In genomic region chr2:95015261-95015918, GRCh38 we compare ENCODE assay signal across 21 cellular contexts. TPM values are rescaled to one million over a fixed set of nuclear protein-coding genes. Genes with fewer than 3 reads are reported as not detected.
DNase-seq lines count a peak whose midpoint lies in the region; ATAC-seq, FAIRE-seq and TF ChIP-seq lines count a peak whose summit lies in the region.
"Had no signal": no experiment of that assay in that cellular context is flagged by ENCODE, and none has a peak within 500 bp of the region (broad histone marks: within the 10 kb centered on the region; RNA-seq: fewer than 3 reads in every experiment).

No MANE protein-coding gene starts in this region.

- no peak overlapping the region for H3K4me3 Mint-ChIP-seq in activated CD4-positive, alpha-beta T cell treated with anti-CD3 and anti-CD28 coated beads for 36 hours
- no peak overlapping the region for H3K4me3 Mint-ChIP-seq in progenitor cell of endocrine pancreas (ENCODE audit: low read depth)
- H3K4me3 Mint-ChIP-seq: CD4-positive, alpha-beta memory T cell had no signal

- no peaks in the 10 kb centered on the region for H3K36me3 Mint-ChIP-seq in activated CD4-positive, alpha-beta T cell treated with anti-CD3 and anti-CD28 coated beads for 36 hours (ENCODE audit: low read depth)
- H3K36me3 Mint-ChIP-seq in progenitor cell of endocrine pancreas (ENCODE audit: insufficient read depth): no peaks in the 10 kb centered on the region
- H3K36me3 Mint-ChIP-seq: CD4-positive, alpha-beta memory T cell had no signal

- whole genome bisulfite sequencing in heart right ventricle, 2 donors: 82 to 86% methylated on average over 15 of the region's 15 CpGs

- no peaks in the 10 kb centered on the region for H3K9me3 ChIP-seq in heart right ventricle
- H3K9me3 ChIP-seq: BE2C had no signal

- peak; percentile 71 for ATAC-seq in activated CD4-positive, alpha-beta T cell treated with anti-CD3 and anti-CD28 coated beads for 36 hours
- ATAC-seq in heart right ventricle: no peak

- no peaks in the 10 kb centered on the region for H3K4me1 ChIP-seq in heart right ventricle
- H3K4me1 ChIP-seq: BE2C had no signal

- POLR2A ChIA-PET in activated CD4-positive, alpha-beta T cell treated with anti-CD3 and anti-CD28 coated beads for 36 hours (lab: Charles Lee): interaction anchor here (0.8 kb wide), 1 partner anchor 11 kb away, joined by 3 read pairs; no protein-coding TSS in a partner anchor

- no peak overlapping the region for H3K4me3 ChIP-seq in heart right ventricle

- no peaks in the 10 kb centered on the region for H3K9me3 Mint-ChIP-seq in activated CD4-positive, alpha-beta T cell treated with anti-CD3 and anti-CD28 coated beads for 36 hours (ENCODE audit: low read depth)
- H3K9me3 Mint-ChIP-seq in progenitor cell of endocrine pancreas (ENCODE audit: low read depth): no peaks in the 10 kb centered on the region

- CTCF ChIA-PET in activated CD4-positive, alpha-beta T cell treated with anti-CD3 and anti-CD28 coated beads for 36 hours (lab: Charles Lee): interaction anchor here (1.0 to 2.9 kb wide), 4 partner anchors 8 to 100 kb away, joined by 3 to 17 read pairs (median 7); no protein-coding TSS in a partner anchor

- H3K4me1 Mint-ChIP-seq in activated CD4-positive, alpha-beta T cell treated with anti-CD3 and anti-CD28 coated beads for 36 hours: peaks cover 3% of the 10 kb centered on the region
- peaks cover 6% of the 10 kb centered on the region for H3K4me1 Mint-ChIP-seq in progenitor cell of endocrine pancreas (ENCODE audit: low read depth)

- peak overlapping the region; percentile 40 for H3K27ac Mint-ChIP-seq in activated CD4-positive, alpha-beta T cell treated with anti-CD3 and anti-CD28 coated beads for 36 hours
- H3K27ac Mint-ChIP-seq in progenitor cell of endocrine pancreas: peak overlapping the region; percentile 47
- H3K27ac Mint-ChIP-seq: CD4-positive, alpha-beta memory T cell had no signal

- TF ChIP-seq CTCF in progenitor cell of endocrine pancreas (IDR thresholded peaks at IDR 0.05; ENCODE audit: unreplicated experiment) (no peak), heart right ventricle (IDR thresholded peaks at IDR 0.05) (no peak)

- no peak overlapping the region for H3K27ac ChIP-seq in heart right ventricle
- H3K27ac ChIP-seq: 22Rv1 had no signal

- H3K27me3 ChIP-seq in heart right ventricle: peaks cover 0 to 8% (median 0%) of the 10 kb centered on the region in 7 donors
- H3K27me3 ChIP-seq: BE2C had no signal

- DNase-seq in activated CD4-positive, alpha-beta T cell treated with anti-CD3 and anti-CD28 coated beads for 36 hours: peak; percentile 54
- DNase-seq in activated CD4-positive, alpha-beta T cell treated with anti-CD3 and anti-CD28 coated beads for 1 hour: no peak
- DNase-seq in stimulated activated CD4-positive, alpha-beta T cell treated with anti-CD3 and anti-CD28 coated beads, Interleukin-1b, Interleukin-23, amount 100 ng/mL, for 48 hours: peak; percentile 33
- DNase-seq in stimulated activated CD4-positive, alpha-beta T cell treated with anti-CD3 and anti-CD28 coated beads, Interleukin-2, amount 100 ng/mL, for 48 hours: no peak
- DNase-seq in progenitor cell of endocrine pancreas (ENCODE audit: low spot score, unreplicated experiment) (no peak), urothelium cell line (ENCODE audit: low spot score) (no peak), NAMALWA (ENCODE audit: low spot score) (no peak), heart right ventricle (no peak)
- DNase-seq: BE2C; CD4-positive, alpha-beta memory T cell; H7; Karpas-422; NCI-H187 treated with DMSO at 0.1 percent for 48 hours; NCI-H345; NCI-H526 treated with DMSO at 0.1 percent for 48 hours; NK-92 treated with Interleukin-12 subunit alpha and Interleukin-12 subunit beta, amount 100 ng/mL, for 24 hours had no signal

- no peaks in the 10 kb centered on the region for H3K36me3 ChIP-seq in heart right ventricle
- H3K36me3 ChIP-seq: BE2C had no signal

- peak; percentile 32 for FAIRE-seq in urothelium cell line (lab: Jason Lieb, UNC)
- FAIRE-seq: GM19239 had no signal

- intact Hi-C loops in activated CD4-positive, alpha-beta T cell treated with anti-CD3 and anti-CD28 coated beads for 36 hours (cut with DNase I, micrococcal nuclease): no loop called here
- intact Hi-C loops in heart right ventricle (cut with DNase I): no loop called here

- no peaks in the 10 kb centered on the region for H3K27me3 Mint-ChIP-seq in activated CD4-positive, alpha-beta T cell treated with anti-CD3 and anti-CD28 coated beads for 36 hours
- peaks cover 14% of the 10 kb centered on the region for H3K27me3 Mint-ChIP-seq in progenitor cell of endocrine pancreas

RNA-seq across cellular contexts. Expression of gene MAL, which starts 10.1 kb away (rescaled TPM):
- 10 to 100 TPM; 35.4 to 43.3 TPM for total RNA-seq in activated CD4-positive, alpha-beta T cell treated with anti-CD3 and anti-CD28 coated beads for 36 hours
- total RNA-seq in progenitor cell of endocrine pancreas (not detected in 2 replicates), heart right ventricle (10 to 100 TPM in 1 of 10 donors, 1 to 10 TPM in 9; 1.5 to 10.5 (median 3.0) TPM)
- 1 to 10 TPM; 4.2 to 9.1 TPM for polyA plus RNA-seq in heart right ventricle
- total RNA-seq: HT-29, OCI-LY7, RPMI7951 had no signal

Comparison
In these comparisons a context has a peak if more than half of its experiments do, and no peak if none do; other contexts are left out.
1. DNase-seq: peak in activated CD4-positive, alpha-beta T cell treated with anti-CD3 and anti-CD28 coated beads for 36 hours (single experiment) and stimulated activated CD4-positive, alpha-beta T cell treated with anti-CD3 and anti-CD28 coated beads, Interleukin-1b, Interleukin-23, amount 100 ng/mL, for 48 hours (single experiment); none in activated CD4-positive, alpha-beta T cell treated with anti-CD3 and anti-CD28 coated beads for 1 hour (single experiment), stimulated activated CD4-positive, alpha-beta T cell treated with anti-CD3 and anti-CD28 coated beads, Interleukin-2, amount 100 ng/mL, for 48 hours (0 of 2), progenitor cell of endocrine pancreas (single experiment), urothelium cell line (single experiment), NAMALWA (single experiment) and heart right ventricle (0 of 2).